In the genomic region with DNA sequence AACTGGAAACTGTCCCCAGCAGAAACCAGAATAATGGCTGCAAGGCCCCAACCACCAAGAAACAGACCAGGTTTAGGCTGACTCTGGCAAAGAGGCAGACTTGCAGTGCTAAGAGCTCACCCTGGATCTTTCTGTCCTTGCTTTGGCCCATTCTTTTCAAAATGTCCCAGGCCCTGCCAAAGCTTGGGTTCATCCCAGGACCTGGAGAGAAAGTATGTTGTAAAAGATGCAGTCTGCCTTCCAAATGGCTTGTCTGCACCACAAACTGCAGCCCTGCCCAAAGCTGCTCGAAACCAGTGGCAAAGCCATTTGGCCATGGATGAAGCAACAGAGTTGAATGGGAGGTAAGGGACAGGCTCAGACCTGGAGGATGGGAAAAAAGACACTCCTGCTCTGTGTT, we compare ENCODE assay signal across 17 cellular contexts.
"Had no signal": no experiment of that assay in that cellular context is flagged by ENCODE, and none has a peak within 500 bp of the region (broad histone marks: within the 10 kb centered on the region; RNA-seq: fewer than 3 reads in every experiment).

No MANE protein-coding gene starts in this region.

- DNase-seq: cerebellar nuclear complex; esophagus squamous epithelium; immature natural killer cell; left ventricle myocardium inferior; mesendoderm; naive B cell; posterior cingulate gyrus; small intestine; stimulated activated CD4-positive, alpha-beta T cell treated with anti-CD3 and anti-CD28 coated beads, Interleukin-12 subunit alpha, Interleukin-12 subunit beta, amount 100 ng/mL, for 4 hours; stimulated activated naive CD4-positive, alpha-beta T cell; stomach; thyroid gland had no signal

- H3K4me3 ChIP-seq: esophagus squamous epithelium, left ventricle myocardium inferior, lung, right atrium auricular region, stomach, thyroid gland had no signal

- H3K27ac ChIP-seq: esophagus squamous epithelium, left ventricle myocardium inferior, right atrium auricular region, stomach, thyroid gland had no signal

- FAIRE-seq: colon, keratinocyte, small intestine, urothelium cell line had no signal

- H3K27me3 ChIP-seq: esophagus squamous epithelium, right atrium auricular region, stomach, thyroid gland had no signal

- H3K9me3 ChIP-seq: esophagus squamous epithelium, left ventricle myocardium inferior, right atrium auricular region, stomach, thyroid gland had no signal

- H3K4me1 ChIP-seq: esophagus squamous epithelium, stomach had no signal

- H3K36me3 ChIP-seq: esophagus squamous epithelium, left ventricle myocardium inferior, right atrium auricular region, stomach, thyroid gland had no signal
